In the genomic region with DNA sequence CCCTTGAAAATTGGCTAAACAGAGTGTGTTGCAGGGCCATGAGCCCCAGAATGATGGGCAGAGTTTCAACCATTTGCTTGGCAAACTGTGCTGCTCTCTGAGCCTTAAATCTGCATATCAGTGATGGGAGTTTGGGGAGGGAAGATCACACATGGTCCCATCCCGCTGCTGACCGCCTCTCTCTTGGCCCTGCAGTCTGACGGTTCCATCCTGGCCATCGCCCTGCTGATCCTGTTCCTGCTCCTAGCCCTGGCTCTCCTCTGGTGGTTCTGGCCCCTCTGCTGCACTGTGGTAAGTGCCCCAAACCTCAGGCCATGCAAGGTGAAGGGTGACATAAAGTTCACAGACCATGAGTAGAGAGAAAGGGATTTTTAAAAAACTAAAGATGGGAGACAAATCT, we compare ENCODE assay signal across 12 cellular contexts.
A peak's percentile ranks its signal among the peaks of the same experiment; 100 is the strongest.
DNase-seq lines count a peak whose midpoint lies in the region; ATAC-seq and TF ChIP-seq lines count a peak whose summit lies in the region.
"Had no signal": no experiment of that assay in that cellular context is flagged by ENCODE, and none has a peak within 500 bp of the region (broad histone marks: within the 10 kb centered on the region; RNA-seq: fewer than 3 reads in every experiment).

No MANE protein-coding gene starts in this region.

- no peak overlapping the region for H3K4me3 ChIP-seq in fibroblast of the aortic adventitia (ENCODE audit: low read depth, low read length)
- H3K4me3 ChIP-seq in uterus = no peak overlapping the region

- no peaks in the 10 kb centered on the region for H3K9me3 ChIP-seq in uterus

- no peaks in the 10 kb centered on the region for H3K36me3 ChIP-seq in uterus

- H3K4me1 Mint-ChIP-seq in chondrocyte (ENCODE audit: low read depth) (peaks cover 66% of the 10 kb centered on the region), osteocyte (ENCODE audit: unreplicated experiment) (peaks cover 50% of the 10 kb centered on the region)
- H3K4me1 Mint-ChIP-seq in natural killer cell treated with Interleukin-12 subunit alpha and Interleukin-12 subunit beta and Interleukin-15 and Interleukin-18, amount 100 ng/mL, for 72 hours (ENCODE audit: low read depth in 2 of 2) = no peaks in the 10 kb centered on the region

- H3K27me3 Mint-ChIP-seq in chondrocyte (ENCODE audit: low read depth) (no peaks in the 10 kb centered on the region), osteocyte (ENCODE audit: unreplicated experiment) (no peaks in the 10 kb centered on the region)
- peaks cover 6 to 9% of the 10 kb centered on the region in 2 donors for H3K27me3 Mint-ChIP-seq in natural killer cell treated with Interleukin-12 subunit alpha and Interleukin-12 subunit beta and Interleukin-15 and Interleukin-18, amount 100 ng/mL, for 72 hours

- H3K36me3 Mint-ChIP-seq in chondrocyte (ENCODE audit: low read depth) = peaks cover 3% of the 10 kb centered on the region
- peaks cover 13% of the 10 kb centered on the region for H3K36me3 Mint-ChIP-seq in osteocyte (ENCODE audit: unreplicated experiment)
- H3K36me3 Mint-ChIP-seq in natural killer cell treated with Interleukin-12 subunit alpha and Interleukin-12 subunit beta and Interleukin-15 and Interleukin-18, amount 100 ng/mL, for 72 hours = no peaks in the 10 kb centered on the region

- H3K4me3 Mint-ChIP-seq in chondrocyte (ENCODE audit: unreplicated experiment) (no peak overlapping the region), osteocyte (ENCODE audit: unreplicated experiment) (no peak overlapping the region)
- H3K4me3 Mint-ChIP-seq in natural killer cell treated with Interleukin-12 subunit alpha and Interleukin-12 subunit beta and Interleukin-15 and Interleukin-18, amount 100 ng/mL, for 72 hours = no peak overlapping the region

- H3K9me3 Mint-ChIP-seq in chondrocyte (ENCODE audit: low read depth) (no peaks in the 10 kb centered on the region), osteocyte (ENCODE audit: unreplicated experiment) (peaks cover 5% of the 10 kb centered on the region)
- no peaks in the 10 kb centered on the region for H3K9me3 Mint-ChIP-seq in natural killer cell treated with Interleukin-12 subunit alpha and Interleukin-12 subunit beta and Interleukin-15 and Interleukin-18, amount 100 ng/mL, for 72 hours

- TF ChIP-seq POLR2A in uterus (IDR thresholded peaks at IDR 0.05) = no peak

- peak overlapping the region; percentile 88 to 94 for H3K27ac ChIP-seq in uterus
- H3K27ac ChIP-seq: RWPE1 had no signal

- DNase-seq in chondrocyte (ENCODE audit: low spot score) = no peak
- peak; percentile 43 for DNase-seq in fibroblast of the aortic adventitia (ENCODE audit: low read depth)
- DNase-seq in osteocyte (ENCODE audit: extremely low spot score, unreplicated experiment) = no peak
- DNase-seq in uterus = peak in 1 of 2 donors; percentile 44
- DNase-seq in natural killer cell treated with Interleukin-12 subunit alpha and Interleukin-12 subunit beta and Interleukin-15 and Interleukin-18, amount 100 ng/mL, for 72 hours (ENCODE audit: low spot score) = no peak
- DNase-seq in DMS 273 (lab: John Stamatoyannopoulos, UW; ENCODE audit: unreplicated experiment) = no peak
- no peak for DNase-seq in NCI-H82 (lab: John Stamatoyannopoulos, UW)
- DNase-seq: COR-L47, NCI-H187 treated with DMSO at 0.1 percent for 48 hours, NCI-H2171, NCI-H446 treated with DMSO at 0.1 percent for 48 hours had no signal

- H3K4me1 ChIP-seq in uterus = peaks cover 0 to 5% of the 10 kb centered on the region in 2 donors

- H3K27me3 ChIP-seq in uterus = no peaks in the 10 kb centered on the region

- H3K27ac Mint-ChIP-seq in chondrocyte (ENCODE audit: unreplicated experiment) (peak overlapping the region; percentile 76), osteocyte (ENCODE audit: unreplicated experiment) (peak overlapping the region; percentile 18)
- H3K27ac Mint-ChIP-seq in natural killer cell treated with Interleukin-12 subunit alpha and Interleukin-12 subunit beta and Interleukin-15 and Interleukin-18, amount 100 ng/mL, for 72 hours = no peak overlapping the region

- intact Hi-C loops in uterus (cut with DNase I; ENCODE audit: low total_unique reads) = no loop called here

- TF ChIP-seq CTCF in chondrocyte (IDR thresholded peaks at IDR 0.05) (no peak), fibroblast of the aortic adventitia (IDR thresholded peaks at IDR 0.05; ENCODE audit: insufficient read depth, low read length) (no peak), osteocyte (IDR thresholded peaks at IDR 0.05) (no peak), uterus (IDR thresholded peaks at IDR 0.05) (no peak)

- ATAC-seq in natural killer cell treated with Interleukin-12 subunit alpha and Interleukin-12 subunit beta and Interleukin-15 and Interleukin-18, amount 100 ng/mL, for 72 hours = no peak

Comparison
In these comparisons a context has a peak if more than half of its experiments do, and no peak if none do; other contexts are left out.
1. H3K27ac Mint-ChIP-seq: peak in chondrocyte (single experiment) and osteocyte (single experiment); none in natural killer cell treated with Interleukin-12 subunit alpha and Interleukin-12 subunit beta and Interleukin-15 and Interleukin-18, amount 100 ng/mL, for 72 hours (0 of 2).